ENCODE assay signal across 25 cellular contexts in the genomic region with DNA sequence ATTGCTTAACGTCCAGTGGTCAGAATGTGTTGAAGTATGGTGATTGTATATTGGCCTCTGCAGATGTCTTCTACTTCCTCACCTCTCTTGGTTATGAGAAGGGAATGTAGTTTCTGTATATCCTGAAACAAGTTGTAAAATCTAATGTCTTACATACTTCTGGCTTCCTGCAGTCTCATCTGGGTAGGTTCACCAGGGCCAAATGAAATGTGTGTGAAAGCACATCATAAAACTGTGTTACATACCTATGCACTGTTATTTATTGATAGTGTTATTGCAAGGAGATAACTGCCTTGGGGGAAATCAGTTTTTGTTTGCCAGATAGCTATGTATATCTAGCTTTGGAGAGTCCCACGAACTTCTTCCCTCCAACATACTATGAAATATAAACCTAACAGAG. TPM values are rescaled to one million over a fixed set of nuclear protein-coding genes. Genes with fewer than 3 reads are reported as not detected.
DNase-seq lines count a peak whose midpoint lies in the region; ATAC-seq and FAIRE-seq lines count a peak whose summit lies in the region.
"Had no signal": no experiment of that assay in that cellular context is flagged by ENCODE, and none has a peak within 500 bp of the region (broad histone marks: within the 10 kb centered on the region; RNA-seq: fewer than 3 reads in every experiment).

No MANE protein-coding gene starts in this region.

- H3K27me3 ChIP-seq in CD4-positive, CD25-positive, alpha-beta regulatory T cell (ENCODE audit: control insufficient read depth, insufficient read depth, low read length), result no peaks in the 10 kb centered on the region
- H3K27me3 ChIP-seq: BE2C; BLaER1 treated with 17β-estradiol and CSF1 and Interleukin-3, amounts not matched to agents 10 nM and 100 nM had no signal

- no peaks in the 10 kb centered on the region for H3K27me3 Mint-ChIP-seq in CD4-positive, CD25-positive, alpha-beta regulatory T cell
- H3K27me3 Mint-ChIP-seq in T-helper 17 cell, result no peaks in the 10 kb centered on the region
- H3K27me3 Mint-ChIP-seq: CD4-positive, alpha-beta memory T cell had no signal

- peak; percentile 69 for FAIRE-seq in HTR-8/SVneo (lab: Jason Lieb, UNC)
- FAIRE-seq: A549, GM12891, H54 had no signal

- no peak overlapping the region for H3K4me3 ChIP-seq in CD4-positive, CD25-positive, alpha-beta regulatory T cell (ENCODE audit: low read depth, low read length)
- H3K4me3 ChIP-seq: A549; BLaER1 treated with 17β-estradiol and CSF1 and Interleukin-3, amounts not matched to agents 10 nM and 100 nM; HAP-1 had no signal

- peaks cover 85% of the 10 kb centered on the region for H3K36me3 ChIP-seq in CD4-positive, CD25-positive, alpha-beta regulatory T cell (ENCODE audit: control insufficient read depth, insufficient read depth, low read length)

- DNase-seq in CD4-positive, CD25-positive, alpha-beta regulatory T cell, result no peak
- DNase-seq in HTR-8/SVneo (ENCODE audit: insufficient read length, low spot score) (no peak), T-helper 17 cell (no peak), left colon (no peak), EL (no peak), islet precursor cell (no peak), DMS53 treated with DMSO at 0.1 percent for 48 hours (lab: John Stamatoyannopoulos, UW; ENCODE audit: unreplicated experiment) (no peak)
- DNase-seq: 8988T; ACHN; AML-193; BE2C; Calu3; CD4-positive, alpha-beta memory T cell; COR-L47; DMS53; DND-41; GDM1; GOT3 had no signal

- ATAC-seq in CD4-positive, CD25-positive, alpha-beta regulatory T cell (ENCODE audit: low read depth in 2 of 2), result no peak
- ATAC-seq in T-helper 17 cell, result no peak
- ATAC-seq in left colon, result peak; percentile 41
- no peak for ATAC-seq in GM18519 (IDR thresholded peaks at IDR 0.05; ENCODE audit: low FRiP score, unreplicated experiment)
- ATAC-seq: A549 had no signal

- intact Hi-C loops in left colon (cut with DNase I, micrococcal nuclease), result no loop called here

- peaks cover 3% of the 10 kb centered on the region for H3K4me1 ChIP-seq in CD4-positive, CD25-positive, alpha-beta regulatory T cell (ENCODE audit: control insufficient read depth, insufficient read depth, low read length, poor library complexity, severe bottlenecking)
- H3K4me1 ChIP-seq: A549; BE2C; BLaER1 treated with 17β-estradiol and CSF1 and Interleukin-3, amounts not matched to agents 10 nM and 100 nM; HAP-1 had no signal

- H3K27ac Mint-ChIP-seq in CD4-positive, CD25-positive, alpha-beta regulatory T cell, result peak overlapping the region in 2 of 3 donors; percentile 27 to 31
- H3K27ac Mint-ChIP-seq in T-helper 17 cell, result peak overlapping the region; percentile 53
- H3K27ac Mint-ChIP-seq: CD14-positive monocyte had no signal

- H3K9me3 ChIP-seq in CD4-positive, CD25-positive, alpha-beta regulatory T cell (ENCODE audit: control insufficient read depth in 2 of 2, low read length in 2 of 2), result no peaks in the 10 kb centered on the region
- H3K9me3 ChIP-seq in T-helper 17 cell (ENCODE audit: control insufficient read depth, low read length, poor library complexity, severe bottlenecking), result no peaks in the 10 kb centered on the region
- H3K9me3 ChIP-seq: A549; BE2C; BLaER1 treated with 17β-estradiol and CSF1 and Interleukin-3, amounts not matched to agents 10 nM and 100 nM; HAP-1 had no signal

- no peak overlapping the region for H3K27ac ChIP-seq in CD4-positive, CD25-positive, alpha-beta regulatory T cell (ENCODE audit: insufficient read depth, low read length, poor library complexity, severe bottlenecking)
- H3K27ac ChIP-seq: A549; BLaER1 treated with 17β-estradiol and CSF1 and Interleukin-3, amounts not matched to agents 10 nM and 100 nM had no signal

- H3K9me3 Mint-ChIP-seq in CD4-positive, CD25-positive, alpha-beta regulatory T cell, result no peaks in the 10 kb centered on the region
- H3K9me3 Mint-ChIP-seq: CD14-positive monocyte; CD4-positive, alpha-beta memory T cell had no signal

- H3K4me1 Mint-ChIP-seq in CD4-positive, CD25-positive, alpha-beta regulatory T cell, result peaks cover 17 to 22% (median 18%) of the 10 kb centered on the region in 4 donors
- H3K4me1 Mint-ChIP-seq in T-helper 17 cell, result peaks cover 8% of the 10 kb centered on the region

- H3K36me3 Mint-ChIP-seq in CD4-positive, CD25-positive, alpha-beta regulatory T cell, result peaks cover 46% of the 10 kb centered on the region
- peaks cover 17% of the 10 kb centered on the region for H3K36me3 Mint-ChIP-seq in T-helper 17 cell (ENCODE audit: low read depth)

- no peak overlapping the region for H3K4me3 Mint-ChIP-seq in CD4-positive, CD25-positive, alpha-beta regulatory T cell
- no peak overlapping the region for H3K4me3 Mint-ChIP-seq in T-helper 17 cell
- H3K4me3 Mint-ChIP-seq: CD14-positive monocyte; CD4-positive, alpha-beta memory T cell had no signal

RNA-seq across cellular contexts. Expression of gene PLCG1, which starts 35.7 kb away (rescaled TPM):
- 540 TPM for total RNA-seq in CD4-positive, CD25-positive, alpha-beta regulatory T cell
- polyA plus RNA-seq in CD4-positive, CD25-positive, alpha-beta regulatory T cell, result 10 to 100 TPM; 30.4 to 36.1 (median 33.0) TPM
- 100 to 1,000 TPM; 420 to 428 TPM for total RNA-seq in T-helper 17 cell
- 10 to 100 TPM; 58.0 to 74.7 TPM for total RNA-seq in left colon
